ENCODE assay signal across 9 cellular contexts in the genomic region with DNA sequence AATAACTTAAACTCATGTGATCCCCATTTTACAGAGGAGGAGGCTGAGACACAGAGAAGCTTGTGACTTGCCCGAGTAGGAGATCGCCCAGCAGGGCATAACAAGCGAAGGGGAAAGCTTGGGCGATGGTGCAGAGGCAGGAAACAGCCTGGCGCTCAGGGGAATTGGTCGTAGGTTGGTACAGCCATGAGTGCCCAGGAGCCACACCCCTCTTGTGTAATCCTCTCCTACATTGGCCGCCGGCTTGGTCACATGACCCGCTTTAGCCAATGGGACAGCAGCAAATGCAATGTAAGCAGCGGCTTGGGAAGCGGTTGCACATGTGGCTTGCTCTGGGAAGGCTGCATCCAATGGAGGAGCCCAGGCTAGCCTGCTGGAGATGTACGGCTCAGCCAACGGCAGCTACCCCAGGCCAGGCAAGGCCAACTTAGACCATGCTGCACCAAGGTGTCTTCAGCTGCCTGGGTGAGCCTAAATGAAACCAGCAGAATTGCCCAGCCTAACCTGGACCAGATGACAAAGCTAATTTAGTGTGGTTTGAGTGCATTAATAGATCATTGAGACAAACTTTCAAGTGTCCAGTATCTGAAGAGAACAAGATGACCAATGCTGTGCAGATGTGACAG. TPM values are rescaled to one million over a fixed set of nuclear protein-coding genes. Genes with fewer than 3 reads are reported as not detected.
A peak's percentile ranks its signal among the peaks of the same experiment; 100 is the strongest.
DNase-seq lines count a peak whose midpoint lies in the region; ATAC-seq and TF ChIP-seq lines count a peak whose summit lies in the region.
"Had no signal": no experiment of that assay in that cellular context is flagged by ENCODE, and none has a peak within 500 bp of the region (broad histone marks: within the 10 kb centered on the region; RNA-seq: fewer than 3 reads in every experiment).

No MANE protein-coding gene starts in this region.

- H3K9me3 Mint-ChIP-seq in activated B cell treated with CpG ODN at 0.5 μM for 24 hours = no peaks in the 10 kb centered on the region
- no peaks in the 10 kb centered on the region for H3K9me3 Mint-ChIP-seq in stimulated activated effector memory CD8-positive, alpha-beta T cell treated with anti-CD3 and anti-CD28 coated beads, Interleukin-12 subunit alpha, Interleukin-12 subunit beta, amount 100 ng/mL, for 72 hours

- no peak for TF ChIP-seq EP300 in Ishikawa (IDR thresholded peaks at IDR 0.05; ENCODE audit: borderline replicate concordance)

- no peaks in the 10 kb centered on the region for H3K4me1 Mint-ChIP-seq in activated B cell treated with CpG ODN at 0.5 μM for 24 hours
- no peaks in the 10 kb centered on the region for H3K4me1 Mint-ChIP-seq in stimulated activated effector memory CD8-positive, alpha-beta T cell treated with anti-CD3 and anti-CD28 coated beads, Interleukin-12 subunit alpha, Interleukin-12 subunit beta, amount 100 ng/mL, for 72 hours

- ATAC-seq in activated B cell treated with CpG ODN at 0.5 μM for 24 hours (ENCODE audit: low read depth) (peak; percentile 49), left lobe of liver (no peak), GM19467 (IDR thresholded peaks at IDR 0.05; ENCODE audit: unreplicated experiment) (no peak)
- ATAC-seq in stimulated activated effector memory CD8-positive, alpha-beta T cell treated with anti-CD3 and anti-CD28 coated beads, Interleukin-12 subunit alpha, Interleukin-12 subunit beta, amount 100 ng/mL, for 72 hours = peak; percentile 33

- POLR2A ChIA-PET in activated B cell treated with CpG ODN at 0.5 μM for 24 hours (lab: Charles Lee) = no interaction called here

- no peak overlapping the region for H3K4me3 Mint-ChIP-seq in activated B cell treated with CpG ODN at 0.5 μM for 24 hours
- H3K4me3 Mint-ChIP-seq in stimulated activated effector memory CD8-positive, alpha-beta T cell treated with anti-CD3 and anti-CD28 coated beads, Interleukin-12 subunit alpha, Interleukin-12 subunit beta, amount 100 ng/mL, for 72 hours = no peak overlapping the region
- H3K4me3 Mint-ChIP-seq: activated naive CD8-positive, alpha-beta T cell had no signal

- CTCF ChIA-PET in activated B cell treated with CpG ODN at 0.5 μM for 24 hours (lab: Charles Lee) = no interaction called here

- TF ChIP-seq CTCF in activated B cell treated with CpG ODN at 0.5 μM for 24 hours (IDR thresholded peaks at IDR 0.05) = no peak

- DNase-seq in activated CD4-positive, alpha-beta T cell treated with anti-CD3 and anti-CD28 coated beads, Interleukin-2, amount 50 U/mL, for 48 hours = peak; percentile 16 to 22
- DNase-seq in activated CD4-positive, alpha-beta T cell treated with anti-CD3 and anti-CD28 coated beads for 1 hour = no peak
- DNase-seq in activated B cell treated with CpG ODN at 0.5 μM for 24 hours = no peak
- DNase-seq in stimulated activated effector memory CD8-positive, alpha-beta T cell treated with anti-CD3 and anti-CD28 coated beads, Interleukin-12 subunit alpha, Interleukin-12 subunit beta, amount 100 ng/mL, for 72 hours (ENCODE audit: low spot score in 2 of 2) = no peak
- DNase-seq in left lobe of liver (ENCODE audit: low spot score) = no peak
- DNase-seq in T1000 (lab: John Stamatoyannopoulos, UW) = no peak

- no peaks in the 10 kb centered on the region for H3K36me3 Mint-ChIP-seq in activated B cell treated with CpG ODN at 0.5 μM for 24 hours (ENCODE audit: low read depth)
- H3K36me3 Mint-ChIP-seq in stimulated activated effector memory CD8-positive, alpha-beta T cell treated with anti-CD3 and anti-CD28 coated beads, Interleukin-12 subunit alpha, Interleukin-12 subunit beta, amount 100 ng/mL, for 72 hours = no peaks in the 10 kb centered on the region
- H3K36me3 Mint-ChIP-seq: activated naive CD8-positive, alpha-beta T cell had no signal

- no peak overlapping the region for H3K27ac Mint-ChIP-seq in activated B cell treated with CpG ODN at 0.5 μM for 24 hours
- no peak overlapping the region for H3K27ac Mint-ChIP-seq in stimulated activated effector memory CD8-positive, alpha-beta T cell treated with anti-CD3 and anti-CD28 coated beads, Interleukin-12 subunit alpha, Interleukin-12 subunit beta, amount 100 ng/mL, for 72 hours
- H3K27ac Mint-ChIP-seq: activated naive CD8-positive, alpha-beta T cell had no signal

- no peak for TF ChIP-seq RAD21 in Ishikawa (IDR thresholded peaks at IDR 0.05; ENCODE audit: low read depth)

- H3K27me3 Mint-ChIP-seq in activated B cell treated with CpG ODN at 0.5 μM for 24 hours = no peaks in the 10 kb centered on the region
- H3K27me3 Mint-ChIP-seq: activated naive CD8-positive, alpha-beta T cell had no signal

- intact Hi-C loops in activated B cell treated with CpG ODN at 0.5 μM for 24 hours (cut with micrococcal nuclease) = no loop called here

TF ChIP-seq in Ishikawa, 13 proteins besides CTCF, POLR2A, EP300 and RAD21:
- TF ChIP-seq YY1 (IDR thresholded peaks at IDR 0.05; ENCODE audit: low read depth) (no peak), FOXM1 (IDR thresholded peaks at IDR 0.05; ENCODE audit: borderline replicate concordance, low read depth) (no peak), ZBTB7A (IDR thresholded peaks at IDR 0.05; ENCODE audit: low read depth) (no peak), CEBPB (IDR thresholded peaks at IDR 0.05) (peak; percentile 68; the same call in 1 of the 2 replicates), TEAD4 (IDR thresholded peaks at IDR 0.05) (no peak), EGR1 (IDR thresholded peaks at IDR 0.05) (no peak), TCF12 (IDR thresholded peaks at IDR 0.05; ENCODE audit: low read depth) (no peak), TAF1 (IDR thresholded peaks at IDR 0.05; ENCODE audit: low read depth) (no peak), NFIC (IDR thresholded peaks at IDR 0.05) (no peak), CREB1 (IDR thresholded peaks at IDR 0.05; ENCODE audit: low read depth) (no peak)
- TF ChIP-seq, protein P1, sequence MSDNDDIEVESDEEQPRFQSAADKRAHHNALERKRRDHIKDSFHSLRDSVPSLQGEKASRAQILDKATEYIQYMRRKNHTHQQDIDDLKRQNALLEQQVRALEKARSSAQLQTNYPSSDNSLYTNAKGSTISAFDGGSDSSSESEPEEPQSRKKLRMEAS (IDR thresholded peaks at IDR 0.05) = peak; percentile 40; the same call in 1 of the 2 replicates
- TF ChIP-seq, protein P2, sequence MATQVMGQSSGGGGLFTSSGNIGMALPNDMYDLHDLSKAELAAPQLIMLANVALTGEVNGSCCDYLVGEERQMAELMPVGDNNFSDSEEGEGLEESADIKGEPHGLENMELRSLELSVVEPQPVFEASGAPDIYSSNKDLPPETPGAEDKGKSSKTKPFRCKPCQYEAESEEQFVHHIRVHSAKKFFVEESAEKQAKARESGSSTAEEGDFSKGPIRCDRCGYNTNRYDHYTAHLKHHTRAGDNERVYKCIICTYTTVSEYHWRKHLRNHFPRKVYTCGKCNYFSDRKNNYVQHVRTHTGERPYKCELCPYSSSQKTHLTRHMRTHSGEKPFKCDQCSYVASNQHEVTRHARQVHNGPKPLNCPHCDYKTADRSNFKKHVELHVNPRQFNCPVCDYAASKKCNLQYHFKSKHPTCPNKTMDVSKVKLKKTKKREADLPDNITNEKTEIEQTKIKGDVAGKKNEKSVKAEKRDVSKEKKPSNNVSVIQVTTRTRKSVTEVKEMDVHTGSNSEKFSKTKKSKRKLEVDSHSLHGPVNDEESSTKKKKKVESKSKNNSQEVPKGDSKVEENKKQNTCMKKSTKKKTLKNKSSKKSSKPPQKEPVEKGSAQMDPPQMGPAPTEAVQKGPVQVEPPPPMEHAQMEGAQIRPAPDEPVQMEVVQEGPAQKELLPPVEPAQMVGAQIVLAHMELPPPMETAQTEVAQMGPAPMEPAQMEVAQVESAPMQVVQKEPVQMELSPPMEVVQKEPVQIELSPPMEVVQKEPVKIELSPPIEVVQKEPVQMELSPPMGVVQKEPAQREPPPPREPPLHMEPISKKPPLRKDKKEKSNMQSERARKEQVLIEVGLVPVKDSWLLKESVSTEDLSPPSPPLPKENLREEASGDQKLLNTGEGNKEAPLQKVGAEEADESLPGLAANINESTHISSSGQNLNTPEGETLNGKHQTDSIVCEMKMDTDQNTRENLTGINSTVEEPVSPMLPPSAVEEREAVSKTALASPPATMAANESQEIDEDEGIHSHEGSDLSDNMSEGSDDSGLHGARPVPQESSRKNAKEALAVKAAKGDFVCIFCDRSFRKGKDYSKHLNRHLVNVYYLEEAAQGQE (IDR thresholded peaks at IDR 0.05; ENCODE audit: low read depth) = no peak
- TF ChIP-seq, protein P3, sequence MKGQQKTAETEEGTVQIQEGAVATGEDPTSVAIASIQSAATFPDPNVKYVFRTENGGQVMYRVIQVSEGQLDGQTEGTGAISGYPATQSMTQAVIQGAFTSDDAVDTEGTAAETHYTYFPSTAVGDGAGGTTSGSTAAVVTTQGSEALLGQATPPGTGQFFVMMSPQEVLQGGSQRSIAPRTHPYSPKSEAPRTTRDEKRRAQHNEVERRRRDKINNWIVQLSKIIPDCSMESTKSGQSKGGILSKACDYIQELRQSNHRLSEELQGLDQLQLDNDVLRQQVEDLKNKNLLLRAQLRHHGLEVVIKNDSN (IDR thresholded peaks at IDR 0.05) = peak; percentile 93
TF ChIP-seq in Ishikawa: peak in this region for 3.

RNA-seq across cellular contexts. Expression of a gene that starts 50.3 kb away (rescaled TPM):
- total RNA-seq in activated B cell treated with CpG ODN at 0.5 μM for 24 hours (67.2 and 67.3 TPM in 2 replicates), left lobe of liver (3.2 TPM)

Comparison
In these comparisons a context has a peak if more than half of its experiments do, and no peak if none do; other contexts are left out.
1. DNase-seq: peak in activated CD4-positive, alpha-beta T cell treated with anti-CD3 and anti-CD28 coated beads, Interleukin-2, amount 50 U/mL, for 48 hours (2 of 2); none in activated CD4-positive, alpha-beta T cell treated with anti-CD3 and anti-CD28 coated beads for 1 hour (single experiment), activated B cell treated with CpG ODN at 0.5 μM for 24 hours (single experiment), stimulated activated effector memory CD8-positive, alpha-beta T cell treated with anti-CD3 and anti-CD28 coated beads, Interleukin-12 subunit alpha, Interleukin-12 subunit beta, amount 100 ng/mL, for 72 hours (0 of 2), left lobe of liver (single experiment) and T1000 (single experiment).
2. ATAC-seq: peak in activated B cell treated with CpG ODN at 0.5 μM for 24 hours (single experiment) and stimulated activated effector memory CD8-positive, alpha-beta T cell treated with anti-CD3 and anti-CD28 coated beads, Interleukin-12 subunit alpha, Interleukin-12 subunit beta, amount 100 ng/mL, for 72 hours (single experiment); none in left lobe of liver (single experiment) and GM19467 (single experiment).
3. RNA of a gene that starts 50.3 kb away (total RNA-seq): 67.2 to 67.3 TPM in activated B cell treated with CpG ODN at 0.5 μM for 24 hours; 3.2 TPM in left lobe of liver (single experiment); every median in the first group is over 10 times any median in the second.